Comparison of ENCODE assay signal across 1 cellular context in the genomic region with DNA sequence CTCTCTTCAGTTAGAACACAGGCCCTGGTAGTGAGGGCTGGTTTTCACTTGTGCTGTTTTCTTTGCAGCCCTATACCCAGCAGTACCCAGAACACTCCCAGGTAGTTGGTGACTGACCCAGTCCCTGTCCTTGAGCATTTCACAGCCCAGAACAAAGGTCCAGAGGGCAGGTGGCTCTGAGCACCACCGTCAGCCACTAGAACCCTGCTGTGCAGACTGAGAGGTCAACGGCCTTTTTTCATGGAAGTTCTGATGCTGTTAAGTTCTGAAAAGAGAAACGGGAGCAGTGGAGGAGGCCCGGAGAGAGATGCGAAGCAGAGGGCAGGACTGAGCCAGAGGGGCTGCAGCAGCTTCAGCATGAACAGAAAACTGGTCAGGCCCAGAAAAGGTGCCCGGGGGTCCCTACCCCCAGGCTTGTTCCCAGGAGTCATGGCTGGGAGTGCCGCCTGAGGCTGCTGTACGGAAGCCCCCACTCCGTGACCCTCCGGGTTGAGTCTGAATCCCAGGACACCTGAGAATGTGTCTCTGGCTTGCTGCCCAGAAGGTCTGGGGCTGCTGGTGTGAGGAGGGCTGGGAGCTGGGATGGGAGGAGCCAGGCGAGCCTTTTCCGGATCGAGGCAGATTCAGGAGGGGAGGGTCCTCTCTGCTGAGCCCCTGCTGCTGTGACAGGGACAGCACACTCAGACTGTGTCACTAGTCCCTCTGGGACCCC.
TF ChIP-seq lines count a peak whose summit lies in the region.

No MANE protein-coding gene starts in this region.

TF ChIP-seq in HepG2, 621 proteins besides CTCF, POLR2A, EP300 and RAD21 (continued from another document and continues in another):
- TF ChIP-seq, protein P1, sequence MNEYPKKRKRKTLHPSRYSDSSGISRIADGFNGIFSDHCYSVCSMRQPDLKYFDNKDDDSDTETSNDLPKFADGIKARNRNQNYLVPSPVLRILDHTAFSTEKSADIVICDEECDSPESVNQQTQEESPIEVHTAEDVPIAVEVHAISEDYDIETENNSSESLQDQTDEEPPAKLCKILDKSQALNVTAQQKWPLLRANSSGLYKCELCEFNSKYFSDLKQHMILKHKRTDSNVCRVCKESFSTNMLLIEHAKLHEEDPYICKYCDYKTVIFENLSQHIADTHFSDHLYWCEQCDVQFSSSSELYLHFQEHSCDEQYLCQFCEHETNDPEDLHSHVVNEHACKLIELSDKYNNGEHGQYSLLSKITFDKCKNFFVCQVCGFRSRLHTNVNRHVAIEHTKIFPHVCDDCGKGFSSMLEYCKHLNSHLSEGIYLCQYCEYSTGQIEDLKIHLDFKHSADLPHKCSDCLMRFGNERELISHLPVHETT (CRISPR knock-in tag; conservative IDR thresholded peaks at IDR 0.05): no peak
- TF ChIP-seq, protein P2, sequence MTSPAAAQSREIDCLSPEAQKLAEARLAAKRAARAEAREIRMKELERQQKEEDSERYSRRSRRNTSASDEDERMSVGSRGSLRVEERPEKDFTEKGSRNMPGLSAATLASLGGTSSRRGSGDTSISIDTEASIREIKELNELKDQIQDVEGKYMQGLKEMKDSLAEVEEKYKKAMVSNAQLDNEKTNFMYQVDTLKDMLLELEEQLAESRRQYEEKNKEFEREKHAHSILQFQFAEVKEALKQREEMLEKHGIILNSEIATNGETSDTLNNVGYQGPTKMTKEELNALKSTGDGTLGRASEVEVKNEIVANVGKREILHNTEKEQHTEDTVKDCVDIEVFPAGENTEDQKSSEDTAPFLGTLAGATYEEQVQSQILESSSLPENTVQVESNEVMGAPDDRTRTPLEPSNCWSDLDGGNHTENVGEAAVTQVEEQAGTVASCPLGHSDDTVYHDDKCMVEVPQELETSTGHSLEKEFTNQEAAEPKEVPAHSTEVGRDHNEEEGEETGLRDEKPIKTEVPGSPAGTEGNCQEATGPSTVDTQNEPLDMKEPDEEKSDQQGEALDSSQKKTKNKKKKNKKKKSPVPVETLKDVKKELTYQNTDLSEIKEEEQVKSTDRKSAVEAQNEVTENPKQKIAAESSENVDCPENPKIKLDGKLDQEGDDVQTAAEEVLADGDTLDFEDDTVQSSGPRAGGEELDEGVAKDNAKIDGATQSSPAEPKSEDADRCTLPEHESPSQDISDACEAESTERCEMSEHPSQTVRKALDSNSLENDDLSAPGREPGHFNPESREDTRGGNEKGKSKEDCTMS (CRISPR knock-in tag; conservative IDR thresholded peaks at IDR 0.05): no peak
- TF ChIP-seq PCBP1 (IDR thresholded peaks at IDR 0.05; ENCODE audit: borderline replicate concordance, low read depth, low read length) (no peak), MXD4 (CRISPR knock-in tag; IDR thresholded peaks at IDR 0.05) (no peak), SSRP1 (CRISPR knock-in tag; IDR thresholded peaks at IDR 0.05) (no peak), ZNF382 (CRISPR knock-in tag; IDR thresholded peaks at IDR 0.05; ENCODE audit: borderline replicate concordance) (no peak), ZNF432 (CRISPR knock-in tag; IDR thresholded peaks at IDR 0.05; ENCODE audit: borderline replicate concordance) (no peak), ZNF468 (CRISPR knock-in tag; IDR thresholded peaks at IDR 0.05) (no peak), PHF8 (CRISPR knock-in tag; IDR thresholded peaks at IDR 0.05) (peak; percentile 19; the same call in 1 of the 2 replicates), TCF7L2 (IDR thresholded peaks at IDR 0.05; ENCODE audit: low read depth, low read length) (no peak), RFXAP (CRISPR knock-in tag; IDR thresholded peaks at IDR 0.05; ENCODE audit: borderline replicate concordance) (no peak; the same call in 1 of the 2 replicates), ZNF570 (CRISPR knock-in tag; IDR thresholded peaks at IDR 0.05; ENCODE audit: borderline replicate concordance) (no peak), ZNF234 (CRISPR knock-in tag; conservative IDR thresholded peaks at IDR 0.05) (no peak), MATR3 (CRISPR knock-in tag; IDR thresholded peaks at IDR 0.05) (no peak), PHF20 (CRISPR knock-in tag; IDR thresholded peaks at IDR 0.05) (no peak), HOXD1 (CRISPR knock-in tag; IDR thresholded peaks at IDR 0.05) (no peak), BORCS8-MEF2B (CRISPR knock-in tag; IDR thresholded peaks at IDR 0.05) (no peak)
- TF ChIP-seq, protein P3, sequence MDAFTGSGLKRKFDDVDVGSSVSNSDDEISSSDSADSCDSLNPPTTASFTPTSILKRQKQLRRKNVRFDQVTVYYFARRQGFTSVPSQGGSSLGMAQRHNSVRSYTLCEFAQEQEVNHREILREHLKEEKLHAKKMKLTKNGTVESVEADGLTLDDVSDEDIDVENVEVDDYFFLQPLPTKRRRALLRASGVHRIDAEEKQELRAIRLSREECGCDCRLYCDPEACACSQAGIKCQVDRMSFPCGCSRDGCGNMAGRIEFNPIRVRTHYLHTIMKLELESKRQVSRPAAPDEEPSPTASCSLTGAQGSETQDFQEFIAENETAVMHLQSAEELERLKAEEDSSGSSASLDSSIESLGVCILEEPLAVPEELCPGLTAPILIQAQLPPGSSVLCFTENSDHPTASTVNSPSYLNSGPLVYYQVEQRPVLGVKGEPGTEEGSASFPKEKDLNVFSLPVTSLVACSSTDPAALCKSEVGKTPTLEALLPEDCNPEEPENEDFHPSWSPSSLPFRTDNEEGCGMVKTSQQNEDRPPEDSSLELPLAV (CRISPR knock-in tag; conservative IDR thresholded peaks at IDR 0.05; ENCODE audit: low read depth): no peak
- TF ChIP-seq, protein P4, sequence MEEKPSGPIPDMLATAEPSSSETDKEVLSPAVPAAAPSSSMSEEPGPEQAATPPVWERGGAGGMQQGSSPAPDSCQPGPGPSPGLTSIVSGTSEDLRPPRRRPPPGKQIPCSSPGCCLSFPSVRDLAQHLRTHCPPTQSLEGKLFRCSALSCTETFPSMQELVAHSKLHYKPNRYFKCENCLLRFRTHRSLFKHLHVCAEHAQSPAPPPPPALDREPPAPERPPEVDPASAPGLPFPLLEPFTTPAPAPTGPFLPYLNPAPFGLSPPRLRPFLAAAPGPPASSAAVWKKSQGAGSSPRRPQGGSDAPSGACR (CRISPR knock-in tag; IDR thresholded peaks at IDR 0.05): no peak
- TF ChIP-seq, protein P5, sequence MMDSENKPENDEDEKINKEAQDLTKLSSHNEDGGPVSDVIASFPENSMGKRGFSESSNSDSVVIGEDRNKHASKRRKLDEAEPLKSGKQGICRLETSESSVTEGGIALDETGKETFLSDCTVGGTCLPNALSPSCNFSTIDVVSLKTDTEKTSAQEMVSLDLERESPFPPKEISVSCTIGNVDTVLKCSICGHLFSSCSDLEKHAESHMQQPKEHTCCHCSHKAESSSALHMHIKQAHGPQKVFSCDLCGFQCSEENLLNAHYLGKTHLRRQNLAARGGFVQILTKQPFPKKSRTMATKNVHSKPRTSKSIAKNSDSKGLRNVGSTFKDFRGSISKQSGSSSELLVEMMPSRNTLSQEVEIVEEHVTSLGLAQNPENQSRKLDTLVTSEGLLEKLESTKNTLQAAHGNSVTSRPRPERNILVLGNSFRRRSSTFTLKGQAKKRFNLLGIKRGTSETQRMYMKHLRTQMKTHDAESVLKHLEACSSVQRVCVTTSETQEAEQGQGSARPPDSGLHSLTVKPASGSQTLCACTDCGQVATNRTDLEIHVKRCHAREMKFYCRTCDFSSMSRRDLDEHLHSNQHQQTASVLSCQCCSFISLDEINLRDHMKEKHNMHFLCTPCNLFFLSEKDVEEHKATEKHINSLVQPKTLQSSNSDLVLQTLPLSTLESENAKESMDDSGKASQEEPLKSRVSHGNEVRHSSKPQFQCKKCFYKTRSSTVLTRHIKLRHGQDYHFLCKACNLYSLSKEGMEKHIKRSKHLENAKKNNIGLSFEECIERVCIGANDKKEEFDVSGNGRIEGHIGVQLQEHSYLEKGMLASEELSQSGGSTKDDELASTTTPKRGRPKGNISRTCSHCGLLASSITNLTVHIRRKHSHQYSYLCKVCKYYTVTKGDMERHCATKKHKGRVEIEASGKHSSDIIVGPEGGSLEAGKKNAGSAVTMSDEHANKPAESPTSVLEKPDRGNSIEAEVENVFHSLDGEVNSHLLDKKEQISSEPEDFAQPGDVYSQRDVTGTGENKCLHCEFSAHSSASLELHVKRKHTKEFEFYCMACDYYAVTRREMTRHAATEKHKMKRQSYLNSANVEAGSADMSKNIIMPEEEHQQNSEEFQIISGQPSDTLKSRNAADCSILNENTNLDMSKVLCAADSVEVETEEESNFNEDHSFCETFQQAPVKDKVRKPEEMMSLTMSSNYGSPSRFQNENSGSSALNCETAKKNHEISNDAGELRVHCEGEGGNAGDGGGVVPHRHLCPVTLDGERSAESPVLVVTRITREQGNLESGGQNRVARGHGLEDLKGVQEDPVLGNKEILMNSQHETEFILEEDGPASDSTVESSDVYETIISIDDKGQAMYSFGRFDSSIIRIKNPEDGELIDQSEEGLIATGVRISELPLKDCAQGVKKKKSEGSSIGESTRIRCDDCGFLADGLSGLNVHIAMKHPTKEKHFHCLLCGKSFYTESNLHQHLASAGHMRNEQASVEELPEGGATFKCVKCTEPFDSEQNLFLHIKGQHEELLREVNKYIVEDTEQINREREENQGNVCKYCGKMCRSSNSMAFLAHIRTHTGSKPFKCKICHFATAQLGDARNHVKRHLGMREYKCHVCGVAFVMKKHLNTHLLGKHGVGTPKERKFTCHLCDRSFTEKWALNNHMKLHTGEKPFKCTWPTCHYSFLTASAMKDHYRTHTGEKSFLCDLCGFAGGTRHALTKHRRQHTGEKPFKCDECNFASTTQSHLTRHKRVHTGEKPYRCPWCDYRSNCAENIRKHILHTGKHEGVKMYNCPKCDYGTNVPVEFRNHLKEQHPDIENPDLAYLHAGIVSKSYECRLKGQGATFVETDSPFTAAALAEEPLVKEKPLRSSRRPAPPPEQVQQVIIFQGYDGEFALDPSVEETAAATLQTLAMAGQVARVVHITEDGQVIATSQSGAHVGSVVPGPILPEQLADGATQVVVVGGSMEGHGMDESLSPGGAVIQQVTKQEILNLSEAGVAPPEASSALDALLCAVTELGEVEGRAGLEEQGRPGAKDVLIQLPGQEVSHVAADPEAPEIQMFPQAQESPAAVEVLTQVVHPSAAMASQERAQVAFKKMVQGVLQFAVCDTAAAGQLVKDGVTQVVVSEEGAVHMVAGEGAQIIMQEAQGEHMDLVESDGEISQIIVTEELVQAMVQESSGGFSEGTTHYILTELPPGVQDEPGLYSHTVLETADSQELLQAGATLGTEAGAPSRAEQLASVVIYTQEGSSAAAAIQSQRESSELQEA (CRISPR knock-in tag; IDR thresholded peaks at IDR 0.05; ENCODE audit: not compliant biosample characterization): no peak
- TF ChIP-seq, protein P6, sequence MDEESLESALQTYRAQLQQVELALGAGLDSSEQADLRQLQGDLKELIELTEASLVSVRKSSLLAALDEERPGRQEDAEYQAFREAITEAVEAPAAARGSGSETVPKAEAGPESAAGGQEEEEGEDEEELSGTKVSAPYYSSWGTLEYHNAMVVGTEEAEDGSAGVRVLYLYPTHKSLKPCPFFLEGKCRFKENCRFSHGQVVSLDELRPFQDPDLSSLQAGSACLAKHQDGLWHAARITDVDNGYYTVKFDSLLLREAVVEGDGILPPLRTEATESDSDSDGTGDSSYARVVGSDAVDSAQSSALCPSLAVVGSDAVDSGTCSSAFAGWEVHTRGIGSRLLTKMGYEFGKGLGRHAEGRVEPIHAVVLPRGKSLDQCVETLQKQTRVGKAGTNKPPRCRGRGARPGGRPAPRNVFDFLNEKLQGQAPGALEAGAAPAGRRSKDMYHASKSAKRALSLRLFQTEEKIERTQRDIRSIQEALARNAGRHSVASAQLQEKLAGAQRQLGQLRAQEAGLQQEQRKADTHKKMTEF (CRISPR knock-in tag; IDR thresholded peaks at IDR 0.05): no peak
- TF ChIP-seq, protein P7, sequence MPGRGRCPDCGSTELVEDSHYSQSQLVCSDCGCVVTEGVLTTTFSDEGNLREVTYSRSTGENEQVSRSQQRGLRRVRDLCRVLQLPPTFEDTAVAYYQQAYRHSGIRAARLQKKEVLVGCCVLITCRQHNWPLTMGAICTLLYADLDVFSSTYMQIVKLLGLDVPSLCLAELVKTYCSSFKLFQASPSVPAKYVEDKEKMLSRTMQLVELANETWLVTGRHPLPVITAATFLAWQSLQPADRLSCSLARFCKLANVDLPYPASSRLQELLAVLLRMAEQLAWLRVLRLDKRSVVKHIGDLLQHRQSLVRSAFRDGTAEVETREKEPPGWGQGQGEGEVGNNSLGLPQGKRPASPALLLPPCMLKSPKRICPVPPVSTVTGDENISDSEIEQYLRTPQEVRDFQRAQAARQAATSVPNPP (CRISPR knock-in tag; IDR thresholded peaks at IDR 0.05): no peak
- TF ChIP-seq, protein P8, sequence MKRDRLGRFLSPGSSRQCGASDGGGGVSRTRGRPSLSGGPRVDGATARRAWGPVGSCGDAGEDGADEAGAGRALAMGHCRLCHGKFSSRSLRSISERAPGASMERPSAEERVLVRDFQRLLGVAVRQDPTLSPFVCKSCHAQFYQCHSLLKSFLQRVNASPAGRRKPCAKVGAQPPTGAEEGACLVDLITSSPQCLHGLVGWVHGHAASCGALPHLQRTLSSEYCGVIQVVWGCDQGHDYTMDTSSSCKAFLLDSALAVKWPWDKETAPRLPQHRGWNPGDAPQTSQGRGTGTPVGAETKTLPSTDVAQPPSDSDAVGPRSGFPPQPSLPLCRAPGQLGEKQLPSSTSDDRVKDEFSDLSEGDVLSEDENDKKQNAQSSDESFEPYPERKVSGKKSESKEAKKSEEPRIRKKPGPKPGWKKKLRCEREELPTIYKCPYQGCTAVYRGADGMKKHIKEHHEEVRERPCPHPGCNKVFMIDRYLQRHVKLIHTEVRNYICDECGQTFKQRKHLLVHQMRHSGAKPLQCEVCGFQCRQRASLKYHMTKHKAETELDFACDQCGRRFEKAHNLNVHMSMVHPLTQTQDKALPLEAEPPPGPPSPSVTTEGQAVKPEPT (CRISPR knock-in tag; IDR thresholded peaks at IDR 0.05; ENCODE audit: low read depth): no peak
- TF ChIP-seq, protein P9, sequence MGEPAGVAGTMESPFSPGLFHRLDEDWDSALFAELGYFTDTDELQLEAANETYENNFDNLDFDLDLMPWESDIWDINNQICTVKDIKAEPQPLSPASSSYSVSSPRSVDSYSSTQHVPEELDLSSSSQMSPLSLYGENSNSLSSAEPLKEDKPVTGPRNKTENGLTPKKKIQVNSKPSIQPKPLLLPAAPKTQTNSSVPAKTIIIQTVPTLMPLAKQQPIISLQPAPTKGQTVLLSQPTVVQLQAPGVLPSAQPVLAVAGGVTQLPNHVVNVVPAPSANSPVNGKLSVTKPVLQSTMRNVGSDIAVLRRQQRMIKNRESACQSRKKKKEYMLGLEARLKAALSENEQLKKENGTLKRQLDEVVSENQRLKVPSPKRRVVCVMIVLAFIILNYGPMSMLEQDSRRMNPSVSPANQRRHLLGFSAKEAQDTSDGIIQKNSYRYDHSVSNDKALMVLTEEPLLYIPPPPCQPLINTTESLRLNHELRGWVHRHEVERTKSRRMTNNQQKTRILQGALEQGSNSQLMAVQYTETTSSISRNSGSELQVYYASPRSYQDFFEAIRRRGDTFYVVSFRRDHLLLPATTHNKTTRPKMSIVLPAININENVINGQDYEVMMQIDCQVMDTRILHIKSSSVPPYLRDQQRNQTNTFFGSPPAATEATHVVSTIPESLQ (CRISPR knock-in tag; conservative IDR thresholded peaks at IDR 0.05): no peak
- TF ChIP-seq, protein P10, sequence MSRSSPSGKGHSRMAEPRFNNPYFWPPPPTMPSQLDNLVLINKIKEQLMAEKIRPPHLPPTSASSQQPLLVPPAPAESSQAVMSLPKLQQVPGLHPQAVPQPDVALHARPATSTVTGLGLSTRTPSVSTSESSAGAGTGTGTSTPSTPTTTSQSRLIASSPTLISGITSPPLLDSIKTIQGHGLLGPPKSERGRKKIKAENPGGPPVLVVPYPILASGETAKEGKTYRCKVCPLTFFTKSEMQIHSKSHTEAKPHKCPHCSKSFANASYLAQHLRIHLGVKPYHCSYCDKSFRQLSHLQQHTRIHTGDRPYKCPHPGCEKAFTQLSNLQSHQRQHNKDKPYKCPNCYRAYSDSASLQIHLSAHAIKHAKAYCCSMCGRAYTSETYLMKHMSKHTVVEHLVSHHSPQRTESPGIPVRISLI (CRISPR knock-in tag; IDR thresholded peaks at IDR 0.05; ENCODE audit: borderline replicate concordance): no peak
- TF ChIP-seq, protein P11, sequence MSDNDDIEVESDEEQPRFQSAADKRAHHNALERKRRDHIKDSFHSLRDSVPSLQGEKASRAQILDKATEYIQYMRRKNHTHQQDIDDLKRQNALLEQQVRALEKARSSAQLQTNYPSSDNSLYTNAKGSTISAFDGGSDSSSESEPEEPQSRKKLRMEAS (IDR thresholded peaks at IDR 0.05): peak; percentile 31; the same call in 1 of the 2 replicates
